Comparison of ENCODE assay signal across 9 cellular contexts in genomic region chr19:6766357-6767080, GRCh38. TPM values are rescaled to one million over a fixed set of nuclear protein-coding genes. Genes with fewer than 3 reads are reported as not detected.
DNase-seq lines count a peak whose midpoint lies in the region; ATAC-seq and TF ChIP-seq lines count a peak whose summit lies in the region.
"Had no signal": no experiment of that assay in that cellular context is flagged by ENCODE, and none has a peak within 500 bp of the region (broad histone marks: within the 10 kb centered on the region; RNA-seq: fewer than 3 reads in every experiment).

No MANE protein-coding gene starts in this region.

- TF ChIP-seq EP300 in esophagus muscularis mucosa (IDR thresholded peaks at IDR 0.05), result no peak

- H3K4me3 ChIP-seq in esophagus muscularis mucosa (peak overlapping the region; percentile 21 to 55 (median 38)), prostate gland (peak overlapping the region; percentile 41 to 43), uterus (no peak overlapping the region)

- DNase-seq in GM13976 (ENCODE audit: low spot score), result no peak
- peak; percentile 32 for DNase-seq in RPMI8226
- DNase-seq in esophagus muscularis mucosa (ENCODE audit: extremely low spot score), result no peak
- DNase-seq in prostate gland (ENCODE audit: low spot score), result no peak
- DNase-seq in NCI-H2171 (lab: John Stamatoyannopoulos, UW), result no peak
- no peak for DNase-seq in caudate nucleus (lab: John Stamatoyannopoulos, UW)
- DNase-seq in uterus, result no peak

- H3K9me3 ChIP-seq in esophagus muscularis mucosa (no peaks in the 10 kb centered on the region), prostate gland (no peaks in the 10 kb centered on the region), uterus (no peaks in the 10 kb centered on the region)

- 26% methylated on average over 16 of the region's 16 CpGs for WGBS in esophagus muscularis mucosa
- 19% methylated on average over 16 of the region's 16 CpGs for WGBS in prostate gland

- peaks cover 0 to 77% (median 20%) of the 10 kb centered on the region in 4 donors for H3K27me3 ChIP-seq in esophagus muscularis mucosa
- H3K27me3 ChIP-seq in prostate gland (replicated peaks; ENCODE audit: insufficient read depth), result no peaks in the 10 kb centered on the region
- peaks cover 0 to 9% of the 10 kb centered on the region in 2 donors for H3K27me3 ChIP-seq in uterus

- no peak for ATAC-seq in HG03159 (IDR thresholded peaks at IDR 0.05; ENCODE audit: unreplicated experiment)

- no peaks in the 10 kb centered on the region for H3K36me3 ChIP-seq in esophagus muscularis mucosa
- H3K36me3 ChIP-seq in prostate gland, result no peaks in the 10 kb centered on the region
- H3K36me3 ChIP-seq in uterus, result no peaks in the 10 kb centered on the region

- intact Hi-C loops in esophagus muscularis mucosa (cut with DNase I) (no loop called here), prostate gland (cut with DNase I) (no loop called here), uterus (cut with DNase I; ENCODE audit: low total_unique reads) (no loop called here)

- H3K4me1 ChIP-seq in esophagus muscularis mucosa, result peaks cover 17 to 22% (median 21%) of the 10 kb centered on the region in 4 donors
- no peaks in the 10 kb centered on the region for H3K4me1 ChIP-seq in prostate gland (replicated peaks)
- no peaks in the 10 kb centered on the region for H3K4me1 ChIP-seq in uterus

- H3K27ac ChIP-seq in esophagus muscularis mucosa (replicated peaks in 1 of 4) (peak overlapping the region in 1 of 4 donors; percentile 28), prostate gland (peak overlapping the region; percentile 83 to 88), caudate nucleus (ENCODE audit: low read depth, low read length) (no peak overlapping the region), uterus (no peak overlapping the region)

- peak; percentile 4 for TF ChIP-seq CTCF in GM13976 (IDR thresholded peaks at IDR 0.05; ENCODE audit: borderline replicate concordance, control extremely low read depth, extremely low read depth, insufficient read depth, missing control alignments)
- TF ChIP-seq CTCF in esophagus muscularis mucosa (IDR thresholded peaks at IDR 0.05), result no peak
- no peak for TF ChIP-seq CTCF in prostate gland (IDR thresholded peaks at IDR 0.05)
- no peak for TF ChIP-seq CTCF in uterus (IDR thresholded peaks at IDR 0.05)

- in situ Hi-C loops in GM13976 (cut with MboI; ENCODE audit: low sequenced_read_pairs, unreplicated experiment), result no loop called here

- no peak for TF ChIP-seq POLR2A in esophagus muscularis mucosa (IDR thresholded peaks at IDR 0.05; ENCODE audit: low read depth)
- no peak for TF ChIP-seq POLR2A in prostate gland (IDR thresholded peaks at IDR 0.05)
- TF ChIP-seq POLR2A in uterus (IDR thresholded peaks at IDR 0.05), result no peak

RNA-seq across cellular contexts. Expression of gene SH2D3A, which starts 0.7 kb away (rescaled TPM):
- total RNA-seq in esophagus muscularis mucosa, result under 1 TPM in 2 of 4 donors, not detected in 2; 0.33 to 0.34 TPM
- 10 to 100 TPM; 35.5 to 45.1 TPM for total RNA-seq in prostate gland
- 1 to 10 TPM in 2 of 4 donors, not detected in 2; 1.0 to 5.4 TPM for total RNA-seq in uterus
- total RNA-seq: LHCN-M2 had no signal

RNA-seq across cellular contexts. Expression of gene VAV1, which starts 6.0 kb away (rescaled TPM):
- total RNA-seq in esophagus muscularis mucosa (1 to 10 TPM; 2.9 to 8.0 (median 4.1) TPM), prostate gland (1 to 10 TPM; 3.6 to 4.8 TPM), uterus (1 to 10 TPM in 3 of 4 donors, under 1 TPM in 1; 0.29 to 7.9 (median 4.6) TPM)
- total RNA-seq: LHCN-M2 had no signal

RNA-seq across cellular contexts. Expression of gene TRIP10, which starts 27.0 kb away (rescaled TPM):
- total RNA-seq in esophagus muscularis mucosa, result 100 to 1,000 TPM in 3 of 4 donors, 10 to 100 TPM in 1; 85.8 to 148 (median 118) TPM
- 10 to 100 TPM; 37.0 to 74.2 TPM for total RNA-seq in prostate gland
- 100 to 1,000 TPM in 1 of 4 donors, 10 to 100 TPM in 3; 36.0 to 144 (median 48.2) TPM for total RNA-seq in uterus

RNA-seq across cellular contexts. Expression of gene GPR108, which starts 29.1 kb away (rescaled TPM):
- total RNA-seq in esophagus muscularis mucosa (10 to 100 TPM; 38.2 to 61.7 (median 48.2) TPM), prostate gland (10 to 100 TPM; 62.7 to 98.0 TPM), uterus (100 to 1,000 TPM in 2 of 4 donors, 10 to 100 TPM in 2; 38.6 to 147 (median 111) TPM)

RNA-seq across cellular contexts. Expression of gene C3, which starts 46.1 kb away (rescaled TPM):
- total RNA-seq in esophagus muscularis mucosa (1,000 to 10,000 TPM in 1 of 4 donors, 100 to 1,000 TPM in 3; 393 to 1,020 (median 677) TPM), prostate gland (100 to 1,000 TPM in 1 of 2 donors, 10 to 100 TPM in 1; 95.1 to 165 TPM), uterus (1,000 to 10,000 TPM in 1 of 4 donors, 100 to 1,000 TPM in 2, 10 to 100 TPM in 1; 45.4 to 1,093 (median 422) TPM)

Comparison
In these comparisons a context has a peak if more than half of its experiments do, and no peak if none do; other contexts are left out.
1. H3K27ac ChIP-seq: peak in prostate gland (2 of 2); none in caudate nucleus (single experiment) and uterus (0 of 2).
2. H3K4me3 ChIP-seq: peak in esophagus muscularis mucosa (4 of 4) and prostate gland (2 of 2); none in uterus (0 of 2).
3. RNA of gene SH2D3A, which starts 0.7 kb away (total RNA-seq): 35.5 to 45.1 TPM in prostate gland; 1.0 to 5.4 TPM in uterus and 0.33 to 0.34 TPM in esophagus muscularis mucosa; every median in the first group is over 4 times any median in the second.